Comparison of ENCODE assay signal across 8 cellular contexts in genomic region chr3:157088506-157089454, GRCh38.
DNase-seq lines count a peak whose midpoint lies in the region; ATAC-seq and TF ChIP-seq lines count a peak whose summit lies in the region.

No MANE protein-coding gene starts in this region.

- H3K4me1 Mint-ChIP-seq in CD4-positive, alpha-beta memory T cell: peaks cover 30 to 50% (median 41%) of the 10 kb centered on the region in 4 donors
- peaks cover 18 to 32% (median 20%) of the 10 kb centered on the region in 4 donors for H3K4me1 Mint-ChIP-seq in naive thymus-derived CD8-positive, alpha-beta T cell
- peaks cover 77% of the 10 kb centered on the region for H3K4me1 Mint-ChIP-seq in stimulated activated naive CD8-positive, alpha-beta T cell treated with anti-CD3 and anti-CD28 coated beads, Interleukin-15, Interleukin-2, amounts not matched to agents 100 ng/mL and 50 ng/mL, for 24 hours (ENCODE audit: low read depth)

- peak overlapping the region; percentile 84 for H3K9ac ChIP-seq in HUES64 (ENCODE audit: low read depth, low read length)

- peaks cover 41% of the 10 kb centered on the region for H3K4me1 ChIP-seq in CD4-positive, alpha-beta memory T cell (ENCODE audit: insufficient read depth, low read length)
- peaks cover 29% of the 10 kb centered on the region for H3K4me1 ChIP-seq in HUES64 (ENCODE audit: insufficient read depth, low read length)
- H3K4me1 ChIP-seq in esophagus squamous epithelium: peaks cover 13 to 51% (median 35%) of the 10 kb centered on the region in 3 donors

- no peaks in the 10 kb centered on the region for H3K27me3 Mint-ChIP-seq in CD4-positive, alpha-beta memory T cell
- H3K27me3 Mint-ChIP-seq in naive thymus-derived CD8-positive, alpha-beta T cell: peaks cover 0 to 2% (median 0%) of the 10 kb centered on the region in 5 donors
- H3K27me3 Mint-ChIP-seq in stimulated activated naive CD8-positive, alpha-beta T cell treated with anti-CD3 and anti-CD28 coated beads, Interleukin-15, Interleukin-2, amounts not matched to agents 100 ng/mL and 50 ng/mL, for 24 hours: no peaks in the 10 kb centered on the region

- POLR2A ChIA-PET in CD4-positive, alpha-beta memory T cell (lab: Charles Lee; ENCODE audit: partially characterized antibody): interaction anchor here (0.5 to 6.1 kb wide), 39 partner anchors 9 to 1204 kb away, joined by 3 to 104 read pairs (median 5); partner anchors contain the start of genes CCNL1, LEKR1, SSR3 and TIPARP
- POLR2A ChIA-PET in naive thymus-derived CD8-positive, alpha-beta T cell (lab: Charles Lee): interaction anchor here (0.5 to 4.5 kb wide), 16 partner anchors 12 to 605 kb away, joined by 3 to 67 read pairs (median 4); partner anchors contain the start of genes CCNL1, SSR3 and TIPARP

- H3K4me3 ChIP-seq in CD4-positive, alpha-beta memory T cell (ENCODE audit: low read length in 2 of 2): peak overlapping the region; percentile 49 to 76
- H3K4me3 ChIP-seq in HUES64 (ENCODE audit: low read length): peak overlapping the region; percentile 59
- peak overlapping the region; percentile 42 to 83 (median 68) for H3K4me3 ChIP-seq in esophagus squamous epithelium

- no peaks in the 10 kb centered on the region for H3K9me3 ChIP-seq in CD4-positive, alpha-beta memory T cell (ENCODE audit: control insufficient read depth in 1 of 2, low read length in 2 of 2)
- H3K9me3 ChIP-seq in HUES64 (ENCODE audit: insufficient read depth, low read depth, low read length) (no peaks in the 10 kb centered on the region), esophagus squamous epithelium (no peaks in the 10 kb centered on the region)

- no peaks in the 10 kb centered on the region for H3K36me3 Mint-ChIP-seq in CD4-positive, alpha-beta memory T cell
- no peaks in the 10 kb centered on the region for H3K36me3 Mint-ChIP-seq in naive thymus-derived CD8-positive, alpha-beta T cell
- no peaks in the 10 kb centered on the region for H3K36me3 Mint-ChIP-seq in stimulated activated naive CD8-positive, alpha-beta T cell treated with anti-CD3 and anti-CD28 coated beads, Interleukin-15, Interleukin-2, amounts not matched to agents 100 ng/mL and 50 ng/mL, for 24 hours (ENCODE audit: low read depth)

- TF ChIP-seq POLR2A in esophagus squamous epithelium (IDR thresholded peaks at IDR 0.05): peak in 3 of 4 donors; percentile 84 to 95 (median 85)

- ATAC-seq in GM21423 (IDR thresholded peaks at IDR 0.05; ENCODE audit: unreplicated experiment): peak; percentile 70
- ATAC-seq in naive thymus-derived CD8-positive, alpha-beta T cell: peak; percentile 91 to 96

- CTCF ChIA-PET in CD4-positive, alpha-beta memory T cell (lab: Charles Lee; ENCODE audit: partially characterized antibody): interaction anchor here (0.5 to 20.1 kb wide), 29 partner anchors 8 to 936 kb away, joined by 3 to 346 read pairs (median 4); partner anchors contain the start of gene TIPARP

- H3K4me3 Mint-ChIP-seq in CD4-positive, alpha-beta memory T cell: peak overlapping the region; percentile 79 to 93 (median 89)
- peak overlapping the region; percentile 82 to 92 (median 87) for H3K4me3 Mint-ChIP-seq in naive thymus-derived CD8-positive, alpha-beta T cell
- H3K4me3 Mint-ChIP-seq in stimulated activated naive CD8-positive, alpha-beta T cell treated with anti-CD3 and anti-CD28 coated beads, Interleukin-15, Interleukin-2, amounts not matched to agents 100 ng/mL and 50 ng/mL, for 24 hours: peak overlapping the region; percentile 78

- TF ChIP-seq CTCF in esophagus squamous epithelium (IDR thresholded peaks at IDR 0.05): peak in 4 of 6 experiments; percentile 11 to 58 (median 12)

- H3K27ac Mint-ChIP-seq in CD4-positive, alpha-beta memory T cell: peak overlapping the region; percentile 99 to 100 (median 99)
- H3K27ac Mint-ChIP-seq in naive thymus-derived CD8-positive, alpha-beta T cell: peak overlapping the region; percentile 90 to 99 (median 96)
- H3K27ac Mint-ChIP-seq in stimulated activated naive CD8-positive, alpha-beta T cell treated with anti-CD3 and anti-CD28 coated beads, Interleukin-15, Interleukin-2, amounts not matched to agents 100 ng/mL and 50 ng/mL, for 24 hours: peak overlapping the region; percentile 96

- H3K9me3 Mint-ChIP-seq in CD4-positive, alpha-beta memory T cell: no peaks in the 10 kb centered on the region
- no peaks in the 10 kb centered on the region for H3K9me3 Mint-ChIP-seq in naive thymus-derived CD8-positive, alpha-beta T cell
- no peaks in the 10 kb centered on the region for H3K9me3 Mint-ChIP-seq in stimulated activated naive CD8-positive, alpha-beta T cell treated with anti-CD3 and anti-CD28 coated beads, Interleukin-15, Interleukin-2, amounts not matched to agents 100 ng/mL and 50 ng/mL, for 24 hours

- intact Hi-C loops in CD4-positive, alpha-beta memory T cell (cut with micrococcal nuclease): loop anchor here (1.0 to 2.0 kb wide), 7 partner anchors 14 to 533 kb away; partner anchors contain the start of genes SSR3 and TIPARP
- intact Hi-C loops in esophagus squamous epithelium (cut with DNase I): loop anchor here (10.0 kb wide), 1 partner anchor 264 kb away; the partner anchor contains the start of gene LEKR1

- H3K36me3 ChIP-seq in CD4-positive, alpha-beta memory T cell (ENCODE audit: insufficient read depth, low read length): no peaks in the 10 kb centered on the region
- H3K36me3 ChIP-seq in HUES64 (ENCODE audit: insufficient read depth, low read length): no peaks in the 10 kb centered on the region
- H3K36me3 ChIP-seq in esophagus squamous epithelium: no peaks in the 10 kb centered on the region

- no peaks in the 10 kb centered on the region for H3K27me3 ChIP-seq in CD4-positive, alpha-beta memory T cell (ENCODE audit: insufficient read depth, low read length)
- H3K27me3 ChIP-seq in HUES64 (ENCODE audit: insufficient read depth, low read length) (peaks cover 7% of the 10 kb centered on the region; the same call in 1 of the 2 replicates), esophagus squamous epithelium (no peaks in the 10 kb centered on the region)

- DNase-seq in CD4-positive, alpha-beta memory T cell: peak; percentile 94 to 95 (median 94)
- peak; percentile 92 for DNase-seq in activated CD8-positive, alpha-beta memory T cell treated with anti-CD3 and anti-CD28 coated beads, Interleukin-2, amount 50 U/mL, for 4 hours
- DNase-seq in esophagus squamous epithelium (lab: John Stamatoyannopoulos, UW): no peak
- DNase-seq in naive thymus-derived CD8-positive, alpha-beta T cell: peak; percentile 85 to 96 (median 94)
- no peak for DNase-seq in NOMO-1 treated with dmso at 0.1 percent for 144 hours (lab: John Stamatoyannopoulos, UW; ENCODE audit: unreplicated experiment)

- H3K27ac ChIP-seq in CD4-positive, alpha-beta memory T cell (ENCODE audit: low read depth, low read length): peak overlapping the region; percentile 91
- peak overlapping the region; percentile 92 for H3K27ac ChIP-seq in HUES64 (ENCODE audit: low read depth, low read length)
- peak overlapping the region; percentile 96 to 100 (median 98) for H3K27ac ChIP-seq in esophagus squamous epithelium

- WGBS in HUES64: under 1% methylated on average over 60 of the region's 61 CpGs
- 0 to 1% methylated on average over 9 to 14 of the region's 61 CpGs for WGBS in esophagus squamous epithelium, 2 donors

Comparison
In these comparisons a context has a peak if more than half of its experiments do, and no peak if none do; other contexts are left out.
1. DNase-seq: peak in CD4-positive, alpha-beta memory T cell (5 of 5), activated CD8-positive, alpha-beta memory T cell treated with anti-CD3 and anti-CD28 coated beads, Interleukin-2, amount 50 U/mL, for 4 hours (single experiment) and naive thymus-derived CD8-positive, alpha-beta T cell (10 of 10); none in esophagus squamous epithelium (single experiment) and NOMO-1 treated with dmso at 0.1 percent for 144 hours (single experiment).
2. Peak in every context shown above with its lines, with median percentiles within 50 percentile points of each other: H3K27ac ChIP-seq, H3K4me3 ChIP-seq, H3K27ac Mint-ChIP-seq and H3K4me3 Mint-ChIP-seq.